ENCODE assay signal across 1 cellular context in genomic region chr5:148750614-148751013, GRCh38.
TF ChIP-seq lines count a peak whose summit lies in the region.

No MANE protein-coding gene starts in this region.

TF ChIP-seq in GM23338, 12 proteins besides CTCF, POLR2A, EP300 and RAD21 (continued from another document):
- TF ChIP-seq ZNF331 (CRISPR knock-in tag; IDR thresholded peaks at IDR 0.05; ENCODE audit: low read depth) (no peak), NANOG (IDR thresholded peaks at IDR 0.05; ENCODE audit: borderline replicate concordance) (no peak), REST (IDR thresholded peaks at IDR 0.05; ENCODE audit: unreplicated experiment) (no peak)
TF ChIP-seq in GM23338: peak in this region for 0.
